ENCODE assay signal across 20 cellular contexts in the genomic region with DNA sequence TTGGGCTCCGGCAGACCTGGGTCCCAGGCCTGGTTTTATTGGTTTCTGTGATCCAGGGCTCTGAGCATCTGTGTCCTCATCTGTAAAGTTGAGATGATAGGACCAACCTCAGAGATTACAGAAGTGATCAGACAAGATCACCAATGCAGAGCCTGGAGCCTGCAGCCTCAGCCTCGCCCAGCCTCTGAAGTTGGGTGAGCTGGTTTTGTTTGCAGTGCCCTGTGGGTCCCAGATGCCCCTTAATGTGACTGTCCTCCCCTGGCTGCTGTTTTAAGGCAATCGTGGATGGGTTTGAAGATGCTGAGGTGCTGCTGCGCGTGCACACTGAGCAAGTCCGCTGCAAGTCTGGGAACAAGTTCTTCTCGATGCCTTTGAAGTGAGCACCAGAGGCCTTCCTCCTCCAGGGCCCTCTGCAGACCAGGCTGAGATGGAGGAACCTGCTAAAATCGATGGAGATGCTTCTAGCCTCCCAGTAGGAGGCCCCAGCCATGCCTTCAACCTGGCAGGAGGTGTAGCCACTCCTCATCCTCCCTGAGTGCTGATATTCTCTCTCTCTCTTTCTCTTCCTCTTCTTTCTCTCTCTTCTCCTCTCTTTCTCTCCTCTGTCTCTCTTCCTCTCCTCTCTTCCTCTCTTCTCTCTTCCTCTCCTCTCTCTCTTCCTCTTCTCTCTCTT. TPM values are rescaled to one million over a fixed set of nuclear protein-coding genes. Genes with fewer than 3 reads are reported as not detected.
A peak's percentile ranks its signal among the peaks of the same experiment; 100 is the strongest.
DNase-seq lines count a peak whose midpoint lies in the region; ATAC-seq and TF ChIP-seq lines count a peak whose summit lies in the region.
"Had no signal": no experiment of that assay in that cellular context is flagged by ENCODE, and none has a peak within 500 bp of the region (broad histone marks: within the 10 kb centered on the region; RNA-seq: fewer than 3 reads in every experiment).

No MANE protein-coding gene starts in this region.

- no peak for TF ChIP-seq CTCF in CD8-positive, alpha-beta T cell (IDR thresholded peaks at IDR 0.05)
- no peak for TF ChIP-seq CTCF in spleen (IDR thresholded peaks at IDR 0.05 in 8 of 11, conservative IDR thresholded peaks at IDR 0.05 in 3 of 11)

- intact Hi-C loops in CD8-positive, alpha-beta T cell (cut with DNase I, micrococcal nuclease) = loop anchor here (1.0 to 10.0 kb wide), 8 partner anchors 19 to 735 kb away; a partner anchor contains a TSS
- intact Hi-C loops in activated CD4-positive, alpha-beta memory T cell treated with anti-CD3 and anti-CD28 coated beads for 36 hours (cut with micrococcal nuclease) = loop anchor here (2.0 to 10.0 kb wide), 4 partner anchors 175 to 465 kb away; a partner anchor contains a TSS
- intact Hi-C loops in spleen (cut with DNase I; ENCODE audit: low total_unique reads) = loop anchor here (5.0 kb wide), 1 partner anchor 102 kb away; no protein-coding TSS in a partner anchor

- WGBS in spleen, 5 donors = 75 to 86% (median 84%) methylated on average over 7 to 8 of the region's 8 CpGs

- H3K4me1 ChIP-seq in CD8-positive, alpha-beta T cell (ENCODE audit: insufficient read depth, low read length) = peaks cover 11% of the 10 kb centered on the region
- peaks cover 6 to 46% (median 28%) of the 10 kb centered on the region in 6 donors for H3K4me1 ChIP-seq in spleen

- TF ChIP-seq POLR2A in spleen (IDR thresholded peaks at IDR 0.05) = no peak

- CTCF ChIA-PET in CD8-positive, alpha-beta T cell (lab: Charles Lee) = interaction anchor here (1.0 to 1.2 kb wide), 2 partner anchors 102 to 106 kb away, joined by 3 to 5 read pairs; no protein-coding TSS in a partner anchor
- CTCF ChIA-PET in activated CD4-positive, alpha-beta memory T cell treated with anti-CD3 and anti-CD28 coated beads for 36 hours (lab: Charles Lee) = interaction anchor here (0.6 to 1.2 kb wide), 5 partner anchors 12 to 211 kb away, joined by 3 to 4 read pairs (median 3); no protein-coding TSS in a partner anchor

- no peaks in the 10 kb centered on the region for H3K9me3 ChIP-seq in CD8-positive, alpha-beta T cell (ENCODE audit: low read length)
- no peaks in the 10 kb centered on the region for H3K9me3 ChIP-seq in spleen
- H3K9me3 ChIP-seq: Caco-2, gastrocnemius medialis, SJSA1 had no signal

- H3K27ac Mint-ChIP-seq in activated T-cell treated with anti-CD3 and anti-CD28 coated beads, Interleukin-2, amount 50 U/mL, for 72 hours = peak overlapping the region; percentile 13
- H3K27ac Mint-ChIP-seq in CD8-positive, alpha-beta T cell = peak overlapping the region; percentile 80
- peak overlapping the region; percentile 30 for H3K27ac Mint-ChIP-seq in activated CD4-positive, alpha-beta memory T cell treated with anti-CD3 and anti-CD28 coated beads for 36 hours
- H3K27ac Mint-ChIP-seq: dendritic cell treated with granulocyte-macrophage colony-stimulating factor and Interleukin-4, amounts not matched to agents 40 ng/mL and 50 ng/mL, for 4 days had no signal

- no peaks in the 10 kb centered on the region for H3K27me3 ChIP-seq in CD8-positive, alpha-beta T cell (ENCODE audit: insufficient read depth, low read length)
- H3K27me3 ChIP-seq in spleen (replicated peaks in 1 of 7) = peaks cover 0 to 12% (median 5%) of the 10 kb centered on the region in 7 donors
- H3K27me3 ChIP-seq: gastrocnemius medialis had no signal

- no peaks in the 10 kb centered on the region for H3K36me3 Mint-ChIP-seq in activated T-cell treated with anti-CD3 and anti-CD28 coated beads, Interleukin-2, amount 50 U/mL, for 72 hours (ENCODE audit: insufficient read depth in 2 of 2)
- no peaks in the 10 kb centered on the region for H3K36me3 Mint-ChIP-seq in activated T-cell treated with anti-CD3 and anti-CD28 coated beads, Interleukin-2, amount 50 U/mL, for 4 hours (ENCODE audit: insufficient read depth)
- H3K36me3 Mint-ChIP-seq in CD8-positive, alpha-beta T cell = peaks cover 10% of the 10 kb centered on the region
- H3K36me3 Mint-ChIP-seq in activated CD4-positive, alpha-beta memory T cell treated with anti-CD3 and anti-CD28 coated beads for 36 hours = no peaks in the 10 kb centered on the region
- H3K36me3 Mint-ChIP-seq: natural killer cell had no signal

- peaks cover 5% of the 10 kb centered on the region for H3K27me3 Mint-ChIP-seq in activated T-cell treated with anti-CD3 and anti-CD28 coated beads, Interleukin-2, amount 50 U/mL, for 72 hours (ENCODE audit: low read depth)
- H3K27me3 Mint-ChIP-seq in activated T-cell treated with anti-CD3 and anti-CD28 coated beads, Interleukin-2, amount 50 U/mL, for 4 hours (ENCODE audit: low read depth) = no peaks in the 10 kb centered on the region
- peaks cover under 1% of the 10 kb centered on the region for H3K27me3 Mint-ChIP-seq in CD8-positive, alpha-beta T cell (ENCODE audit: low read depth)
- H3K27me3 Mint-ChIP-seq in activated CD4-positive, alpha-beta memory T cell treated with anti-CD3 and anti-CD28 coated beads for 36 hours = no peaks in the 10 kb centered on the region
- H3K27me3 Mint-ChIP-seq: stimulated activated naive CD8-positive, alpha-beta T cell treated with anti-CD3 and anti-CD28 coated beads, Interleukin-15, amount 100 ng/mL, for 72 hours had no signal

- H3K4me3 ChIP-seq in CD8-positive, alpha-beta T cell (ENCODE audit: low read depth, low read length) = no peak overlapping the region
- no peak overlapping the region for H3K4me3 ChIP-seq in spleen
- H3K4me3 ChIP-seq: gastrocnemius medialis, SJSA1 had no signal

- POLR2A ChIA-PET in CD8-positive, alpha-beta T cell (lab: Charles Lee) = no interaction called here
- POLR2A ChIA-PET in activated CD4-positive, alpha-beta memory T cell treated with anti-CD3 and anti-CD28 coated beads for 36 hours (lab: Charles Lee) = no interaction called here

- peaks cover 21% of the 10 kb centered on the region for H3K4me1 Mint-ChIP-seq in activated T-cell treated with anti-CD3 and anti-CD28 coated beads, Interleukin-2, amount 50 U/mL, for 72 hours (ENCODE audit: low read depth)
- peaks cover 19% of the 10 kb centered on the region for H3K4me1 Mint-ChIP-seq in activated T-cell treated with anti-CD3 and anti-CD28 coated beads, Interleukin-2, amount 50 U/mL, for 4 hours (ENCODE audit: low read depth)
- peaks cover 20% of the 10 kb centered on the region for H3K4me1 Mint-ChIP-seq in CD8-positive, alpha-beta T cell (ENCODE audit: low read depth)
- H3K4me1 Mint-ChIP-seq in activated CD4-positive, alpha-beta memory T cell treated with anti-CD3 and anti-CD28 coated beads for 36 hours (ENCODE audit: low read depth) = peaks cover 9% of the 10 kb centered on the region

- H3K4me3 Mint-ChIP-seq in activated T-cell treated with anti-CD3 and anti-CD28 coated beads, Interleukin-2, amount 50 U/mL, for 72 hours = no peak overlapping the region
- no peak overlapping the region for H3K4me3 Mint-ChIP-seq in activated T-cell treated with anti-CD3 and anti-CD28 coated beads, Interleukin-2, amount 50 U/mL, for 4 hours
- H3K4me3 Mint-ChIP-seq in CD8-positive, alpha-beta T cell = no peak overlapping the region
- no peak overlapping the region for H3K4me3 Mint-ChIP-seq in activated CD4-positive, alpha-beta memory T cell treated with anti-CD3 and anti-CD28 coated beads for 36 hours
- H3K4me3 Mint-ChIP-seq: dendritic cell treated with granulocyte-macrophage colony-stimulating factor and Interleukin-4, amounts not matched to agents 40 ng/mL and 50 ng/mL, for 4 days; natural killer cell; stimulated activated naive CD8-positive, alpha-beta T cell treated with anti-CD3 and anti-CD28 coated beads, Interleukin-15, amount 100 ng/mL, for 72 hours had no signal

- no peak for DNase-seq in activated T-cell treated with anti-CD3 and anti-CD28 coated beads, Interleukin-2, amount 50 U/mL, for 72 hours
- DNase-seq in activated T-cell treated with anti-CD3 and anti-CD28 coated beads, Interleukin-2, amount 50 U/mL, for 4 hours = no peak
- no peak for DNase-seq in CD8-positive, alpha-beta T cell
- DNase-seq in activated CD4-positive, alpha-beta memory T cell treated with anti-CD3 and anti-CD28 coated beads for 36 hours = no peak
- peak; percentile 68 for DNase-seq in spleen
- no peak for DNase-seq in DMS153 (lab: John Stamatoyannopoulos, UW)
- no peak for DNase-seq in hypothalamus (lab: John Stamatoyannopoulos, UW)
- DNase-seq: NCI-H2029 treated with DMSO at 0.1 percent for 48 hours had no signal

- peak overlapping the region; percentile 16 for H3K27ac ChIP-seq in CD8-positive, alpha-beta T cell (ENCODE audit: low read depth, low read length)
- H3K27ac ChIP-seq in spleen = peak overlapping the region in 3 of 8 donors; percentile 5 to 22 (median 6)
- H3K27ac ChIP-seq: gastrocnemius medialis, SJSA1 had no signal

- no peaks in the 10 kb centered on the region for H3K9me3 Mint-ChIP-seq in activated T-cell treated with anti-CD3 and anti-CD28 coated beads, Interleukin-2, amount 50 U/mL, for 72 hours
- H3K9me3 Mint-ChIP-seq in activated T-cell treated with anti-CD3 and anti-CD28 coated beads, Interleukin-2, amount 50 U/mL, for 4 hours = no peaks in the 10 kb centered on the region
- no peaks in the 10 kb centered on the region for H3K9me3 Mint-ChIP-seq in CD8-positive, alpha-beta T cell
- H3K9me3 Mint-ChIP-seq in activated CD4-positive, alpha-beta memory T cell treated with anti-CD3 and anti-CD28 coated beads for 36 hours = no peaks in the 10 kb centered on the region
- H3K9me3 Mint-ChIP-seq: activated T-helper 2 cell treated with anti-CD3 and anti-CD28 coated beads, Interferon-gamma antibody, Interleukin-2, Interleukin-4, amounts not matched to agents 10 μg/mL and 5 μg/mL and 100 μg/mL, durations not matched to agents 14 hours and 24 hours and 36 hours; dendritic cell treated with granulocyte-macrophage colony-stimulating factor and Interleukin-4, amounts not matched to agents 40 ng/mL and 50 ng/mL, for 4 days; natural killer cell; stimulated activated naive CD8-positive, alpha-beta T cell treated with anti-CD3 and anti-CD28 coated beads, Interleukin-15, amount 100 ng/mL, for 72 hours had no signal

- H3K36me3 ChIP-seq in CD8-positive, alpha-beta T cell (ENCODE audit: insufficient read depth, low read length) = peaks cover 14% of the 10 kb centered on the region
- H3K36me3 ChIP-seq in spleen = peaks cover 0 to 70% (median 23%) of the 10 kb centered on the region in 6 donors

- ATAC-seq in activated T-cell treated with anti-CD3 and anti-CD28 coated beads, Interleukin-2, amount 50 U/mL, for 72 hours (replicated peaks in 1 of 2) = no peak
- no peak for ATAC-seq in activated T-cell treated with anti-CD3 and anti-CD28 coated beads, Interleukin-2, amount 50 U/mL, for 4 hours
- ATAC-seq in CD8-positive, alpha-beta T cell = no peak
- ATAC-seq in HG02885 (IDR thresholded peaks at IDR 0.05; ENCODE audit: poor library complexity, unreplicated experiment) = no peak
- ATAC-seq: stimulated activated naive CD8-positive, alpha-beta T cell treated with anti-CD3 and anti-CD28 coated beads, Interleukin-15, amount 100 ng/mL, for 72 hours had no signal

RNA-seq across cellular contexts. Expression of a gene that starts 5.6 kb away (rescaled TPM):
- total RNA-seq in activated T-cell treated with anti-CD3 and anti-CD28 coated beads, Interleukin-2, amount 50 U/mL, for 72 hours = under 1 TPM; 0.76 to 0.84 TPM
- 1 to 10 TPM in 1 of 3 donors, under 1 TPM in 2; 0.76 to 1.0 (median 0.95) TPM for total RNA-seq in activated T-cell treated with anti-CD3 and anti-CD28 coated beads, Interleukin-2, amount 50 U/mL, for 4 hours
- total RNA-seq in CD8-positive, alpha-beta T cell = under 1 TPM; 0.19 to 0.92 TPM
- under 1 TPM; 0.46 to 0.71 TPM for total RNA-seq in activated CD4-positive, alpha-beta memory T cell treated with anti-CD3 and anti-CD28 coated beads for 36 hours
- 10 to 100 TPM in 6 of 7 donors, 1 to 10 TPM in 1; 6.5 to 24.2 (median 16.9) TPM for total RNA-seq in spleen
- 1 to 10 TPM; 2.3 to 5.7 (median 2.9) TPM for polyA plus RNA-seq in spleen

RNA-seq across cellular contexts. Expression of a gene that starts 18.8 kb away (rescaled TPM):
- total RNA-seq in activated T-cell treated with anti-CD3 and anti-CD28 coated beads, Interleukin-2, amount 50 U/mL, for 72 hours = 10 to 100 TPM; 38.9 to 45.0 TPM
- total RNA-seq in activated T-cell treated with anti-CD3 and anti-CD28 coated beads, Interleukin-2, amount 50 U/mL, for 4 hours = 10 to 100 TPM; 75.0 to 78.8 (median 75.7) TPM
- total RNA-seq in CD8-positive, alpha-beta T cell = 10 to 100 TPM; 24.7 to 27.9 TPM
- total RNA-seq in activated CD4-positive, alpha-beta memory T cell treated with anti-CD3 and anti-CD28 coated beads for 36 hours = 10 to 100 TPM; 42.2 to 46.0 TPM
- total RNA-seq in spleen = 10 to 100 TPM; 35.0 to 78.4 (median 49.5) TPM
- polyA plus RNA-seq in spleen = 10 to 100 TPM; 17.7 to 25.4 (median 18.9) TPM

RNA-seq across cellular contexts. Expression of a gene that starts 19.5 kb away (rescaled TPM):
- total RNA-seq in activated T-cell treated with anti-CD3 and anti-CD28 coated beads, Interleukin-2, amount 50 U/mL, for 72 hours = 10 to 100 TPM; 12.0 to 12.7 TPM
- total RNA-seq in activated T-cell treated with anti-CD3 and anti-CD28 coated beads, Interleukin-2, amount 50 U/mL, for 4 hours = 1 to 10 TPM; 8.1 to 9.0 (median 8.3) TPM
- total RNA-seq in CD8-positive, alpha-beta T cell = 1 to 10 TPM; 8.0 to 9.4 TPM
- total RNA-seq in activated CD4-positive, alpha-beta memory T cell treated with anti-CD3 and anti-CD28 coated beads for 36 hours = 1 to 10 TPM; 6.5 to 8.1 TPM
- total RNA-seq in spleen = 10 to 100 TPM; 13.0 to 23.4 (median 17.4) TPM
- 1 to 10 TPM; 3.0 to 7.6 (median 3.4) TPM for polyA plus RNA-seq in spleen

RNA-seq across cellular contexts. Expression of a gene that starts 49.1 kb away (rescaled TPM):
- not detected for total RNA-seq in activated T-cell treated with anti-CD3 and anti-CD28 coated beads, Interleukin-2, amount 50 U/mL, for 72 hours
- not detected for total RNA-seq in activated T-cell treated with anti-CD3 and anti-CD28 coated beads, Interleukin-2, amount 50 U/mL, for 4 hours
- not detected for total RNA-seq in CD8-positive, alpha-beta T cell
- not detected for total RNA-seq in activated CD4-positive, alpha-beta memory T cell treated with anti-CD3 and anti-CD28 coated beads for 36 hours
- total RNA-seq in spleen = not detected
- polyA plus RNA-seq in spleen = under 1 TPM in 2 of 3 donors, not detected in 1; 0.02 to 0.12 TPM
- total RNA-seq: A673; activated T-helper 2 cell treated with anti-CD3 and anti-CD28 coated beads, Interferon-gamma antibody, Interleukin-2, Interleukin-4, amounts not matched to agents 10 μg/mL and 5 μg/mL and 100 μg/mL, durations not matched to agents 14 hours and 24 hours and 36 hours; Caco-2; gastrocnemius medialis; lower leg skin; natural killer cell; occipital lobe; skeletal muscle tissue had no signal

Comparison
In these comparisons a context has a peak if more than half of its experiments do, and no peak if none do; other contexts are left out.
1. H3K27ac Mint-ChIP-seq: peak in every context shown above with its lines; median percentile 80 in CD8-positive, alpha-beta T cell; 30 in activated CD4-positive, alpha-beta memory T cell treated with anti-CD3 and anti-CD28 coated beads for 36 hours; 13 in activated T-cell treated with anti-CD3 and anti-CD28 coated beads, Interleukin-2, amount 50 U/mL, for 72 hours.